In the genomic region with DNA sequence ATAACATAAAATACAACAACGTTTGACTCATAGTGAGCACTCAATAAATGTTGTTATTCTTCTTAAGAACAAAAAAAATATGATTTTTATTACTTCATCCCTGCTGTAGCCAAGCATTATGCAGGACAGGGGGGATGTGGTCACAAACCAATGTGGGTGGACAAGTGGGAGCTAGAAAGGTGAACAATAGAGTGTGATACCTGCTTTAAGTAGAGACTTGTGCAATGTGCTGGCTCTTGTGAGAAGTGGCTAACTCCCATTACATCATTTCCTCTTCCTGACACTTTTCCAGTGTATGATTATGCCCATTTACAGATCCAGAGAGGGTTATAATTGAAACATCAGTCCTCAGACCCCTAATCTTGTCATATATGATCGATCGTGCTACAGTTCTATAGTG, we compare ENCODE assay signal across 17 cellular contexts.
"Had no signal": no experiment of that assay in that cellular context is flagged by ENCODE, and none has a peak within 500 bp of the region (broad histone marks: within the 10 kb centered on the region; RNA-seq: fewer than 3 reads in every experiment).

No MANE protein-coding gene starts in this region.

- H3K4me3 ChIP-seq: colonic mucosa, gastrocnemius medialis, heart left ventricle, lung, neural progenitor cell, ovary had no signal

- H3K27ac Mint-ChIP-seq: activated T-cell treated with anti-CD3 and anti-CD28 coated beads, Interleukin-2, amount 50 U/mL, for 24 hours; immature natural killer cell; neural progenitor cell; stimulated activated naive CD8-positive, alpha-beta T cell treated with anti-CD3 and anti-CD28 coated beads, Interleukin-15, amount 100 ng/mL, for 72 hours; T-cell; type B pancreatic cell had no signal

- H3K36me3 Mint-ChIP-seq: immature natural killer cell, neural progenitor cell, T-cell, type B pancreatic cell had no signal

- H3K4me3 Mint-ChIP-seq: activated T-cell treated with anti-CD3 and anti-CD28 coated beads, Interleukin-2, amount 50 U/mL, for 24 hours; immature natural killer cell; neural progenitor cell; stimulated activated naive CD8-positive, alpha-beta T cell treated with anti-CD3 and anti-CD28 coated beads, Interleukin-15, amount 100 ng/mL, for 72 hours; T-cell; type B pancreatic cell had no signal

- H2AFZ ChIP-seq: neural progenitor cell had no signal

- H3K27me3 Mint-ChIP-seq: type B pancreatic cell had no signal

- H3K4me2 ChIP-seq: neural progenitor cell had no signal

- H3K27me3 ChIP-seq: colonic mucosa, gastrocnemius medialis, heart left ventricle, neural progenitor cell, ovary had no signal

- H3K9ac ChIP-seq: neural progenitor cell had no signal

- ATAC-seq: gastrocnemius medialis; heart left ventricle; left colon; sciatic nerve; stimulated activated naive CD8-positive, alpha-beta T cell treated with anti-CD3 and anti-CD28 coated beads, Interleukin-15, amount 100 ng/mL, for 72 hours; T-cell had no signal

- H3K9me3 Mint-ChIP-seq: activated T-cell treated with anti-CD3 and anti-CD28 coated beads, Interleukin-2, amount 50 U/mL, for 24 hours; neural progenitor cell; stimulated activated naive CD8-positive, alpha-beta T cell treated with anti-CD3 and anti-CD28 coated beads, Interleukin-15, amount 100 ng/mL, for 72 hours; T-cell; type B pancreatic cell had no signal

- H3K4me1 Mint-ChIP-seq: immature natural killer cell had no signal

- H3K27ac ChIP-seq: colonic mucosa, gastrocnemius medialis, heart left ventricle, neural progenitor cell, ovary had no signal

- H3K9me3 ChIP-seq: colonic mucosa, gastrocnemius medialis, heart left ventricle, ovary had no signal

- DNase-seq: activated CD4-positive, alpha-beta T cell treated with anti-CD3 and anti-CD28 coated beads, Interleukin-2, amount 50 U/mL, for 48 hours; activated naive CD4-positive, alpha-beta T cell treated with anti-CD3 and anti-CD28 coated beads, Interleukin-2, amount 50 U/mL, for 16 hours; activated T-cell treated with anti-CD3 and anti-CD28 coated beads, Interleukin-2, amount 50 U/mL, for 24 hours; caudate nucleus; colonic mucosa; gastrocnemius medialis; heart left ventricle; immature natural killer cell; left colon; ovary; stimulated activated naive CD8-positive, alpha-beta T cell treated with anti-CD3 and anti-CD28 coated beads, Interleukin-15, amount 100 ng/mL, for 72 hours; T-cell; T1000 had no signal

- H3K36me3 ChIP-seq: colonic mucosa, gastrocnemius medialis, heart left ventricle, neural progenitor cell, ovary had no signal

- H3K4me1 ChIP-seq: colonic mucosa had no signal
